12 cellular contexts compared by ENCODE assay signal in genomic region chr20:32965581-32966373, GRCh38. TPM values are rescaled to one million over a fixed set of nuclear protein-coding genes. Genes with fewer than 3 reads are reported as not detected.
DNase-seq lines count a peak whose midpoint lies in the region; ATAC-seq, FAIRE-seq and TF ChIP-seq lines count a peak whose summit lies in the region.
"Had no signal": no experiment of that assay in that cellular context is flagged by ENCODE, and none has a peak within 500 bp of the region (broad histone marks: within the 10 kb centered on the region; RNA-seq: fewer than 3 reads in every experiment).

No MANE protein-coding gene starts in this region.

- H3K27me3 Mint-ChIP-seq in GM23338 (ENCODE audit: insufficient read depth, low read depth, poor library complexity), result peaks cover 10% of the 10 kb centered on the region
- H3K27me3 Mint-ChIP-seq in activated T-helper 2 cell treated with anti-CD3 and anti-CD28 coated beads, Interferon-gamma antibody, Interleukin-2, Interleukin-4, amounts not matched to agents 10 μg/mL and 5 μg/mL and 100 μg/mL, durations not matched to agents 14 hours and 24 hours and 36 hours (ENCODE audit: low read depth), result no peaks in the 10 kb centered on the region

- no peak overlapping the region for H3K27ac ChIP-seq in BLaER1 treated with 17β-estradiol and CSF1 and Interleukin-3, amounts not matched to agents 10 nM and 100 nM
- H3K27ac ChIP-seq in GM23338 (ENCODE audit: low read depth), result no peak overlapping the region

- ATAC-seq in GM23338, result no peak
- no peak for ATAC-seq in HG03378 (IDR thresholded peaks at IDR 0.05; ENCODE audit: unreplicated experiment)

- no peak for FAIRE-seq in D721Med (lab: Jason Lieb, UNC)

- no peaks in the 10 kb centered on the region for H3K27me3 ChIP-seq in BLaER1 treated with 17β-estradiol and CSF1 and Interleukin-3, amounts not matched to agents 10 nM and 100 nM
- no peaks in the 10 kb centered on the region for H3K27me3 ChIP-seq in GM23338 (ENCODE audit: insufficient read depth)

- no peak overlapping the region for H3K9ac ChIP-seq in BLaER1 treated with 17β-estradiol and CSF1 and Interleukin-3, amounts not matched to agents 10 nM and 100 nM

- intact Hi-C loops in activated T-helper 2 cell treated with anti-CD3 and anti-CD28 coated beads, Interferon-gamma antibody, Interleukin-2, Interleukin-4, amounts not matched to agents 10 μg/mL and 5 μg/mL and 100 μg/mL, durations not matched to agents 14 hours and 24 hours and 36 hours (cut with micrococcal nuclease), result no loop called here
- intact Hi-C loops in cardiac septum (cut with DNase I), result no loop called here

- 0 out of 2 replicates have a peak overlapping the region, but pooled peaks have one; percentile 66 for H2AFZ ChIP-seq in GM23338

- peak overlapping the region in 7 of 11 experiments; percentile 1 to 100 (median 26); a peak in 7 of 22 replicates for H3K4me2 ChIP-seq in BLaER1 treated with 17β-estradiol and CSF1 and Interleukin-3, amounts not matched to agents 10 nM and 100 nM
- H3K4me2 ChIP-seq in GM23338, result no peak overlapping the region

- H3K79me2 ChIP-seq in GM23338 (replicated peaks; ENCODE audit: insufficient read depth), result no peaks in the 10 kb centered on the region

- H3K4me3 Mint-ChIP-seq in GM23338, result no peak overlapping the region
- H3K4me3 Mint-ChIP-seq in activated T-helper 2 cell treated with anti-CD3 and anti-CD28 coated beads, Interferon-gamma antibody, Interleukin-2, Interleukin-4, amounts not matched to agents 10 μg/mL and 5 μg/mL and 100 μg/mL, durations not matched to agents 14 hours and 24 hours and 36 hours (ENCODE audit: low read depth), result no peak overlapping the region
- H3K4me3 Mint-ChIP-seq: H9 had no signal

- peaks cover 38 to 75% (median 62%) of the 10 kb centered on the region in 10 experiments for H3K4me1 ChIP-seq in BLaER1 treated with 17β-estradiol and CSF1 and Interleukin-3, amounts not matched to agents 10 nM and 100 nM
- H3K4me1 ChIP-seq in GM23338 (ENCODE audit: insufficient read depth), result no peaks in the 10 kb centered on the region

- no peaks in the 10 kb centered on the region for H3F3A ChIP-seq in GM23338 (replicated peaks; ENCODE audit: low read depth)

- no peaks in the 10 kb centered on the region for H4K20me1 ChIP-seq in BLaER1 treated with 17β-estradiol and CSF1 and Interleukin-3, amounts not matched to agents 10 nM and 100 nM
- H4K20me1 ChIP-seq in GM23338 (replicated peaks; ENCODE audit: insufficient read depth), result no peaks in the 10 kb centered on the region

- no peaks in the 10 kb centered on the region; the same call in none of the 3 replicates for H3K9me3 Mint-ChIP-seq in GM23338
- no peaks in the 10 kb centered on the region for H3K9me3 Mint-ChIP-seq in activated T-helper 2 cell treated with anti-CD3 and anti-CD28 coated beads, Interferon-gamma antibody, Interleukin-2, Interleukin-4, amounts not matched to agents 10 μg/mL and 5 μg/mL and 100 μg/mL, durations not matched to agents 14 hours and 24 hours and 36 hours
- H3K9me3 Mint-ChIP-seq: H9, immature natural killer cell had no signal

- H3K27ac Mint-ChIP-seq in GM23338, result no peak overlapping the region
- peak overlapping the region; percentile 6 for H3K27ac Mint-ChIP-seq in activated T-helper 2 cell treated with anti-CD3 and anti-CD28 coated beads, Interferon-gamma antibody, Interleukin-2, Interleukin-4, amounts not matched to agents 10 μg/mL and 5 μg/mL and 100 μg/mL, durations not matched to agents 14 hours and 24 hours and 36 hours
- H3K27ac Mint-ChIP-seq: H9 had no signal

- no peaks in the 10 kb centered on the region for H3K36me3 Mint-ChIP-seq in GM23338 (ENCODE audit: low read depth)
- no peaks in the 10 kb centered on the region for H3K36me3 Mint-ChIP-seq in activated T-helper 2 cell treated with anti-CD3 and anti-CD28 coated beads, Interferon-gamma antibody, Interleukin-2, Interleukin-4, amounts not matched to agents 10 μg/mL and 5 μg/mL and 100 μg/mL, durations not matched to agents 14 hours and 24 hours and 36 hours (ENCODE audit: low read depth)
- H3K36me3 Mint-ChIP-seq: immature natural killer cell had no signal

- H3K36me3 ChIP-seq in BLaER1 treated with 17β-estradiol and CSF1 and Interleukin-3, amounts not matched to agents 10 nM and 100 nM, result no peaks in the 10 kb centered on the region
- no peaks in the 10 kb centered on the region for H3K36me3 ChIP-seq in GM23338 (ENCODE audit: insufficient read depth)

- no peak for DNase-seq in GM23338 (ENCODE audit: low spot score)
- peak; percentile 9 for DNase-seq in activated T-helper 2 cell treated with anti-CD3 and anti-CD28 coated beads, Interferon-gamma antibody, Interleukin-2, Interleukin-4, amounts not matched to agents 10 μg/mL and 5 μg/mL and 100 μg/mL, durations not matched to agents 14 hours and 24 hours and 36 hours (ENCODE audit: low spot score)
- peak; percentile 8 for DNase-seq in mucosa of gallbladder (ENCODE audit: low spot score)
- no peak for DNase-seq in cardiac septum (ENCODE audit: low spot score)
- no peak for DNase-seq in D721Med (ENCODE audit: insufficient read length, low spot score)
- no peak for DNase-seq in cerebellar nuclear complex (lab: John Stamatoyannopoulos, UW)
- DNase-seq: H9, immature natural killer cell, NCI-H2029 treated with DMSO at 0.1 percent for 48 hours had no signal

- H3K4me3 ChIP-seq in BLaER1 treated with 17β-estradiol and CSF1 and Interleukin-3, amounts not matched to agents 10 nM and 100 nM, result no peak overlapping the region
- no peak overlapping the region for H3K4me3 ChIP-seq in GM23338

- TF ChIP-seq CTCF in GM23338 (conservative IDR thresholded peaks at IDR 0.05; ENCODE audit: low read depth in 2 of 2), result no peak
- no peak for TF ChIP-seq CTCF in D721Med (IDR thresholded peaks at IDR 0.05; ENCODE audit: insufficient read depth, missing control alignments)

- H3K9me2 ChIP-seq in GM23338 (ENCODE audit: insufficient read depth), result no peaks in the 10 kb centered on the region

- H3K4me1 Mint-ChIP-seq in GM23338, result peaks cover 2% of the 10 kb centered on the region; the same call in 1 of the 3 replicates
- H3K4me1 Mint-ChIP-seq in activated T-helper 2 cell treated with anti-CD3 and anti-CD28 coated beads, Interferon-gamma antibody, Interleukin-2, Interleukin-4, amounts not matched to agents 10 μg/mL and 5 μg/mL and 100 μg/mL, durations not matched to agents 14 hours and 24 hours and 36 hours (ENCODE audit: low read depth), result peaks cover 69% of the 10 kb centered on the region
- H3K4me1 Mint-ChIP-seq: H9 had no signal

- no peaks in the 10 kb centered on the region for H3K9me3 ChIP-seq in BLaER1 treated with 17β-estradiol and CSF1 and Interleukin-3, amounts not matched to agents 10 nM and 100 nM (replicated peaks in 1 of 11)

TF ChIP-seq in GM23338, 12 proteins besides CTCF, POLR2A, EP300 and RAD21 (continues in another document):
- TF ChIP-seq REST (IDR thresholded peaks at IDR 0.05; ENCODE audit: unreplicated experiment) (no peak), STAT1 (IDR thresholded peaks at IDR 0.05; ENCODE audit: unreplicated experiment) (no peak), ZNF114 (CRISPR knock-in tag; IDR thresholded peaks at IDR 0.05) (no peak), ZNF331 (CRISPR knock-in tag; IDR thresholded peaks at IDR 0.05; ENCODE audit: low read depth) (no peak), NANOG (IDR thresholded peaks at IDR 0.05; ENCODE audit: borderline replicate concordance) (no peak)
- TF ChIP-seq, protein P1, sequence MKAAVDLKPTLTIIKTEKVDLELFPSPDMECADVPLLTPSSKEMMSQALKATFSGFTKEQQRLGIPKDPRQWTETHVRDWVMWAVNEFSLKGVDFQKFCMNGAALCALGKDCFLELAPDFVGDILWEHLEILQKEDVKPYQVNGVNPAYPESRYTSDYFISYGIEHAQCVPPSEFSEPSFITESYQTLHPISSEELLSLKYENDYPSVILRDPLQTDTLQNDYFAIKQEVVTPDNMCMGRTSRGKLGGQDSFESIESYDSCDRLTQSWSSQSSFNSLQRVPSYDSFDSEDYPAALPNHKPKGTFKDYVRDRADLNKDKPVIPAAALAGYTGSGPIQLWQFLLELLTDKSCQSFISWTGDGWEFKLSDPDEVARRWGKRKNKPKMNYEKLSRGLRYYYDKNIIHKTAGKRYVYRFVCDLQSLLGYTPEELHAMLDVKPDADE (IDR thresholded peaks at IDR 0.05), result no peak

RNA-seq across cellular contexts. Expression of gene SUN5, which starts 38.5 kb away (rescaled TPM):
- total RNA-seq in GM23338 (2014; rRNA removed; shearing (Covaris generic)), result not detected in 2 replicates
- not detected in 2 replicates for polyA plus RNA-seq in GM23338 (2016; fragmentation: Nextera tagmentation; extraction: Ambion mirVana)
- not detected in 2 replicates for total RNA-seq in activated T-helper 2 cell treated with anti-CD3 and anti-CD28 coated beads, Interferon-gamma antibody, Interleukin-2, Interleukin-4, amounts not matched to agents 10 μg/mL and 5 μg/mL and 100 μg/mL, durations not matched to agents 14 hours and 24 hours and 36 hours
- not detected for total RNA-seq in mucosa of gallbladder
- not detected for total RNA-seq in cardiac septum
- total RNA-seq: H9, myocyte had no signal
- polyA plus RNA-seq: immature natural killer cell had no signal

RNA-seq across cellular contexts. Expression of gene BPIFB2, which starts 41.7 kb away (rescaled TPM):
- not detected in 2 replicates for total RNA-seq in GM23338 (2014; rRNA removed; shearing (Covaris generic))
- not detected in 2 replicates for polyA plus RNA-seq in GM23338 (2016; fragmentation: Nextera tagmentation; extraction: Ambion mirVana)
- not detected in 2 replicates for total RNA-seq in activated T-helper 2 cell treated with anti-CD3 and anti-CD28 coated beads, Interferon-gamma antibody, Interleukin-2, Interleukin-4, amounts not matched to agents 10 μg/mL and 5 μg/mL and 100 μg/mL, durations not matched to agents 14 hours and 24 hours and 36 hours
- total RNA-seq in mucosa of gallbladder (0.17 TPM), cardiac septum (not detected)
- total RNA-seq: H9, myocyte had no signal
- polyA plus RNA-seq: immature natural killer cell had no signal

Comparison
In these comparisons a context has a peak if more than half of its experiments do, and no peak if none do; other contexts are left out.
1. DNase-seq: peak in activated T-helper 2 cell treated with anti-CD3 and anti-CD28 coated beads, Interferon-gamma antibody, Interleukin-2, Interleukin-4, amounts not matched to agents 10 μg/mL and 5 μg/mL and 100 μg/mL, durations not matched to agents 14 hours and 24 hours and 36 hours (single experiment) and mucosa of gallbladder (single experiment); none in GM23338 (single experiment), cardiac septum (single experiment), D721Med (single experiment) and cerebellar nuclear complex (0 of 2).